ENCODE assay signal across 7 cellular contexts in the genomic region with DNA sequence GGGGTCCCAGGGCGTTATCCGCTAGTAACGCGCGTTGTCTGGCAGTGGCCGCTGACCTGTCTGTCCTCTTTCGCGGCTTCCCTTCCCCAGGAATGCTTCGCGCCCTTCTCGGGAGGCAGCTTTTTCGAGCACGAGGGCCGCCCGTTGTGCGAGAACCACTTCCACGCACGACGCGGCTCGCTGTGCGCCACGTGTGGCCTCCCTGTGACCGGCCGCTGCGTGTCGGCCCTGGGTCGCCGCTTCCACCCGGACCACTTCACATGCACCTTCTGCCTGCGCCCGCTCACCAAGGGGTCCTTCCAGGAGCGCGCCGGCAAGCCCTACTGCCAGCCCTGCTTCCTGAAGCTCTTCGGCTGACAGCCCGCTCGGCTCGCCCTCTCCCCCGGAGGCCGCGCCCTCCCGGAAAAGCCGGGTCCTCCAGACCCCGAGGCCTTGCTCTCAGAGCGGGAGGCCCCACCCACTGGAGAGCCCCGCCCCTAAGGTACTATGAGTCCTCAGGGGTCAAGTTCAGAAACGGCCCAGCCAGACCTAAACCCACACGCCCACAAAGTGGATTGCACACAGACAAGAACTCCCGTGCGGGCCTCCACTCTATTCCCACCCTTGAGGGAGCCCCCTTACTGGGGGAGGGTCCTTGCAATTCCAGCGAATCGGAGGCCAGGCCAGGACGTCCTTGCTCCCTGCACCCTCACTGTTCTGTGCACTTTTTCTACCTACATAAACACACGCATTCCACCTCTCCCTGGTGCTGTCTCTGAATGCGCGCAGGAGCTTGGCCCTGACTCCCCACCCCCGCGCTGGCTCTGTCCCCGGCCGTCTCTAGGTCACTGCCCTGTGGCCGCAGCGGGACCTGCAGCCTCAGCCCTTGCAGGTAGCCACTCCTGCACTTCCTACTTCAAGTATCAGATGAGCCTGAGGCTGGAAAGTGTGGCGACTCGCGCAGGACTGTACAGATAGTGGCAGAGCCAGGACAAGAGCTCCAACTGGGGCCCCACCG. TPM values are rescaled to one million over a fixed set of nuclear protein-coding genes. Genes with fewer than 3 reads are reported as not detected.
DNase-seq lines count a peak whose midpoint lies in the region; ATAC-seq and TF ChIP-seq lines count a peak whose summit lies in the region.

No MANE protein-coding gene starts in this region.

- no peak for TF ChIP-seq POLR2A in vagina (IDR thresholded peaks at IDR 0.05)

- H2BK5ac ChIP-seq in mesenchymal stem cell (ENCODE audit: low read depth, low read length, poor library complexity, severe bottlenecking) = no peak overlapping the region

- WGBS in mesenchymal stem cell = 49% methylated on average over 66 of the region's 67 CpGs

- H3K27ac ChIP-seq in mesenchymal stem cell (ENCODE audit: low read length, poor library complexity, severe bottlenecking) (no peak overlapping the region), vagina (no peak overlapping the region)

- H2AFZ ChIP-seq in mesenchymal stem cell (ENCODE audit: low read depth, low read length) = no peak overlapping the region

- H3K9ac ChIP-seq in mesenchymal stem cell (ENCODE audit: low read length) = no peak overlapping the region

- H2BK12ac ChIP-seq in mesenchymal stem cell (ENCODE audit: low read length in 2 of 2) = peak overlapping the region in 1 of 2 experiments; percentile 30

- H2BK120ac ChIP-seq in mesenchymal stem cell (ENCODE audit: low read depth, low read length) = no peak overlapping the region

- H3K4ac ChIP-seq in mesenchymal stem cell (ENCODE audit: low read depth in 1 of 2, low read length in 2 of 2) = peak overlapping the region; percentile 3 to 17

- peak overlapping the region in 1 of 2 experiments; percentile 75 for H3K18ac ChIP-seq in mesenchymal stem cell (ENCODE audit: low read depth in 1 of 2, low read length in 2 of 2)

- TF ChIP-seq CTCF in vagina (IDR thresholded peaks at IDR 0.05) (no peak), BE2C (IDR thresholded peaks at IDR 0.05; ENCODE audit: low read depth, low read length) (no peak)

- H3K4me3 ChIP-seq in mesenchymal stem cell (ENCODE audit: insufficient read depth in 1 of 2, low read depth in 1 of 2, low read length in 2 of 2) (no peak overlapping the region), vagina (peak overlapping the region in 1 of 2 donors; percentile 19), BE2C (ENCODE audit: low read depth, low read length) (no peak overlapping the region)

- no peak overlapping the region for H2AK5ac ChIP-seq in mesenchymal stem cell (ENCODE audit: low read length, severe bottlenecking)

- H3K27me3 ChIP-seq in mesenchymal stem cell (ENCODE audit: control insufficient read depth in 1 of 2, insufficient read depth in 1 of 2, low read length in 2 of 2) (peaks cover 0 to 14% of the 10 kb centered on the region in 2 experiments), vagina (no peaks in the 10 kb centered on the region), BE2C (no peaks in the 10 kb centered on the region)

- H3K23ac ChIP-seq in mesenchymal stem cell (ENCODE audit: low read length in 2 of 2) = no peak overlapping the region

- H3K4me2 ChIP-seq in mesenchymal stem cell (ENCODE audit: low read length, poor library complexity, severe bottlenecking) = no peak overlapping the region

- H2BK15ac ChIP-seq in mesenchymal stem cell (ENCODE audit: low read depth, poor library complexity, severe bottlenecking) = no peak overlapping the region

- peak overlapping the region; percentile 3 for H4K8ac ChIP-seq in mesenchymal stem cell (ENCODE audit: low read length)

- ATAC-seq in GM19025 (IDR thresholded peaks at IDR 0.05; ENCODE audit: low read depth, unreplicated experiment) = peak; percentile 21

- H3K14ac ChIP-seq in mesenchymal stem cell (ENCODE audit: low read length in 2 of 2) = no peak overlapping the region

- no peak overlapping the region for H4K91ac ChIP-seq in mesenchymal stem cell (ENCODE audit: low read length)

- intact Hi-C loops in vagina (cut with DNase I) = no loop called here

- H3K4me1 ChIP-seq in mesenchymal stem cell (ENCODE audit: control insufficient read depth, insufficient read depth, low read depth, low read length) = peaks cover 25% of the 10 kb centered on the region
- H3K4me1 ChIP-seq in vagina = peaks cover 26% of the 10 kb centered on the region
- H3K4me1 ChIP-seq in BE2C = peaks cover 4% of the 10 kb centered on the region; the same call in 1 of the 2 replicates

- H3K79me1 ChIP-seq in mesenchymal stem cell (replicated peaks; ENCODE audit: low read length, poor library complexity, severe bottlenecking) = peaks cover 13% of the 10 kb centered on the region

- H3K36me3 ChIP-seq in mesenchymal stem cell (ENCODE audit: control insufficient read depth in 1 of 2, insufficient read depth in 2 of 2, low read depth in 1 of 2, low read length in 2 of 2) (peaks cover 51 to 59% of the 10 kb centered on the region in 2 experiments), vagina (peaks cover 0 to 46% of the 10 kb centered on the region in 2 donors), BE2C (no peaks in the 10 kb centered on the region; the same call in 1 of the 2 replicates)

- DNase-seq in HuH-7.5 (ENCODE audit: low spot score) (peak; percentile 95), mesenchymal stem cell (no peak), NCI-H1092 (lab: John Stamatoyannopoulos, UW) (no peak), vagina (ENCODE audit: extremely low spot score in 2 of 2) (no peak), BE2C (no peak)
- DNase-seq in activated naive CD4-positive, alpha-beta T cell treated with Interleukin-2 at 50 U/mL for 16 hours = peak; percentile 37

- H3K9me3 ChIP-seq in mesenchymal stem cell (ENCODE audit: control insufficient read depth, low read length) (no peaks in the 10 kb centered on the region), vagina (no peaks in the 10 kb centered on the region), BE2C (no peaks in the 10 kb centered on the region)

RNA-seq across cellular contexts. Expression of a gene that starts 5.4 kb away (rescaled TPM):
- not detected for polyA plus RNA-seq in mesenchymal stem cell (2013, experiment 1 of 2)
- polyA plus RNA-seq in mesenchymal stem cell (2013, experiment 2 of 2) = not detected
- total RNA-seq in vagina = not detected
- polyA plus RNA-seq in BE2C (2012; ENCODE audit: insufficient read depth, insufficient read length, low read depth) = 26.9 TPM

RNA-seq across cellular contexts. Expression of a gene that starts 5.6 kb away (rescaled TPM):
- 125 TPM for polyA plus RNA-seq in mesenchymal stem cell (2013, experiment 1 of 2)
- 118 TPM for polyA plus RNA-seq in mesenchymal stem cell (2013, experiment 2 of 2)
- 114 TPM for total RNA-seq in vagina
- 41.8 TPM for polyA plus RNA-seq in BE2C (2012; ENCODE audit: insufficient read depth, insufficient read length, low read depth)

RNA-seq across cellular contexts. Expression of a gene that starts 18.2 kb away (rescaled TPM):
- 5.3 TPM for polyA plus RNA-seq in mesenchymal stem cell (2013, experiment 1 of 2)
- 5.0 TPM for polyA plus RNA-seq in mesenchymal stem cell (2013, experiment 2 of 2)
- total RNA-seq in vagina = 11.3 TPM
- 26.6 TPM for polyA plus RNA-seq in BE2C (2012; ENCODE audit: insufficient read depth, insufficient read length, low read depth)

RNA-seq across cellular contexts. Expression of a gene that starts 30.7 kb away (rescaled TPM):
- polyA plus RNA-seq in mesenchymal stem cell (2013, experiment 1 of 2) = 41.3 TPM
- polyA plus RNA-seq in mesenchymal stem cell (2013, experiment 2 of 2) = 40.4 TPM
- total RNA-seq in vagina = 64.6 TPM
- polyA plus RNA-seq in BE2C (2012; ENCODE audit: insufficient read depth, insufficient read length, low read depth) = 143 TPM

RNA-seq across cellular contexts. Expression of a gene that starts 34.9 kb away (rescaled TPM):
- polyA plus RNA-seq in mesenchymal stem cell (2013, experiment 1 of 2) = 0.36 TPM
- polyA plus RNA-seq in mesenchymal stem cell (2013, experiment 2 of 2) = 0.34 TPM
- total RNA-seq in vagina = 2.7 TPM
- polyA plus RNA-seq in BE2C (2012; ENCODE audit: insufficient read depth, insufficient read length, low read depth) = 1.0 TPM

Comparison
In these comparisons a context has a peak if more than half of its experiments do, and no peak if none do; other contexts are left out.
1. DNase-seq: peak in HuH-7.5 (single experiment) and activated naive CD4-positive, alpha-beta T cell treated with Interleukin-2 at 50 U/mL for 16 hours (single experiment); none in mesenchymal stem cell (single experiment), NCI-H1092 (single experiment), vagina (0 of 2) and BE2C (single experiment).